In genomic region chr11:46333129-46333947, GRCh38 we compare ENCODE assay signal across 8 cellular contexts. TPM values are rescaled to one million over a fixed set of nuclear protein-coding genes. Genes with fewer than 3 reads are reported as not detected.
DNase-seq lines count a peak whose midpoint lies in the region; ATAC-seq, FAIRE-seq and TF ChIP-seq lines count a peak whose summit lies in the region.

No MANE protein-coding gene starts in this region.

- peak overlapping the region; percentile 47 for H2AFZ ChIP-seq in astrocyte (ENCODE audit: low read depth, low read length)

- peaks cover 45% of the 10 kb centered on the region for H3K27me3 ChIP-seq in astrocyte (ENCODE audit: insufficient read depth, low read length)
- H3K27me3 ChIP-seq in right lobe of liver, result peaks cover 4 to 18% of the 10 kb centered on the region in 2 donors
- H3K27me3 ChIP-seq in uterus, result peaks cover 3 to 14% of the 10 kb centered on the region in 2 donors

- H3K4me3 ChIP-seq in AG04449 (ENCODE audit: low read depth, low read length), result peak overlapping the region; percentile 38
- H3K4me3 ChIP-seq in astrocyte (ENCODE audit: insufficient read depth, low read depth, low read length), result peak overlapping the region; percentile 39
- H3K4me3 ChIP-seq in right lobe of liver, result peak overlapping the region in 2 of 3 donors; percentile 12 to 39
- H3K4me3 ChIP-seq in uterus, result peak overlapping the region in 1 of 2 donors; percentile 22

- H4K20me1 ChIP-seq in astrocyte (ENCODE audit: insufficient read depth, low read length), result no peaks in the 10 kb centered on the region

- ATAC-seq in right lobe of liver (peak; percentile 20 to 49 (median 32)), GM18870 (IDR thresholded peaks at IDR 0.05; ENCODE audit: unreplicated experiment) (no peak)

- intact Hi-C loops in right lobe of liver (cut with DNase I), result no loop called here
- intact Hi-C loops in uterus (cut with DNase I; ENCODE audit: low total_unique reads), result no loop called here

- TF ChIP-seq CTCF in AG04449 (IDR thresholded peaks at IDR 0.05; ENCODE audit: insufficient read depth, low read length, missing control alignments) (no peak), astrocyte (IDR thresholded peaks at IDR 0.05; ENCODE audit: insufficient read depth, low read depth, low read length) (no peak), right lobe of liver (IDR thresholded peaks at IDR 0.05) (no peak), uterus (IDR thresholded peaks at IDR 0.05) (no peak)

- no peak for FAIRE-seq in astrocyte (lab: Jason Lieb, UNC)

- H3K27ac ChIP-seq in astrocyte (ENCODE audit: low read depth, low read length) (no peak overlapping the region), right lobe of liver (no peak overlapping the region), uterus (no peak overlapping the region)

- WGBS in right lobe of liver (ENCODE audit: insufficient coverage, low coverage, low lambda C conversion rate, missing lambda C conversion rate), result 5% methylated on average over 9 of the region's 64 CpGs

- TF ChIP-seq POLR2A in right lobe of liver (IDR thresholded peaks at IDR 0.05) (no peak), uterus (IDR thresholded peaks at IDR 0.05) (no peak)

- H3K27me3 Mint-ChIP-seq in IgD-negative memory B cell (peaks cover 53% of the 10 kb centered on the region), astrocyte (ENCODE audit: low read depth, unreplicated experiment) (peaks cover 25% of the 10 kb centered on the region)

- no peak for DNase-seq in AG04449 (ENCODE audit: low read depth, low spot score)
- no peak for DNase-seq in astrocyte (ENCODE audit: low read depth)
- no peak for DNase-seq in right lobe of liver
- DNase-seq in uterus, result no peak
- no peak for DNase-seq in Ammon's horn (ENCODE audit: low spot score)
- DNase-seq in epidermal melanocyte (ENCODE audit: insufficient read length, low spot score), result no peak

- peaks cover 0 to 5% (median 0%) of the 10 kb centered on the region in 3 donors for H3K9me3 Mint-ChIP-seq in IgD-negative memory B cell
- H3K9me3 Mint-ChIP-seq in astrocyte (ENCODE audit: unreplicated experiment), result peaks cover 2% of the 10 kb centered on the region

- H3K4me2 ChIP-seq in astrocyte (ENCODE audit: low read length), result peak overlapping the region; percentile 78

- H3K9ac ChIP-seq in astrocyte (ENCODE audit: low read length), result no peak overlapping the region

- POLR2A ChIA-PET in AG04449 (lab: Yijun Ruan, JAX), result no interaction called here

- no peaks in the 10 kb centered on the region for H3K36me3 ChIP-seq in astrocyte (ENCODE audit: insufficient read depth, low read length)
- no peaks in the 10 kb centered on the region for H3K36me3 ChIP-seq in right lobe of liver
- H3K36me3 ChIP-seq in uterus, result no peaks in the 10 kb centered on the region

- no peaks in the 10 kb centered on the region for H3K36me3 Mint-ChIP-seq in IgD-negative memory B cell
- no peaks in the 10 kb centered on the region for H3K36me3 Mint-ChIP-seq in astrocyte (ENCODE audit: low read depth, unreplicated experiment)

- H3K79me2 ChIP-seq in astrocyte (ENCODE audit: insufficient read depth, low read length), result no peaks in the 10 kb centered on the region

- no peaks in the 10 kb centered on the region for H3K9me3 ChIP-seq in astrocyte (ENCODE audit: insufficient read depth, low read depth, low read length)
- H3K9me3 ChIP-seq in right lobe of liver, result no peaks in the 10 kb centered on the region
- H3K9me3 ChIP-seq in uterus, result no peaks in the 10 kb centered on the region

- CTCF ChIA-PET in AG04449 (lab: Yijun Ruan, JAX), result interaction anchor here (0.8 to 6.8 kb wide), 8 partner anchors 9 to 207 kb away, joined by 3 to 45 read pairs (median 4); partner anchors contain the start of gene DGKZ

- peak overlapping the region; percentile 49 to 89 (median 78) for H3K4me3 Mint-ChIP-seq in IgD-negative memory B cell
- H3K4me3 Mint-ChIP-seq in astrocyte (ENCODE audit: unreplicated experiment), result peak overlapping the region; percentile 54

- H3K4me1 ChIP-seq in astrocyte (ENCODE audit: insufficient read depth, low read length) (peaks cover 7% of the 10 kb centered on the region), right lobe of liver (peaks cover 0 to 6% (median 0%) of the 10 kb centered on the region in 4 donors), uterus (peaks cover 0 to 19% of the 10 kb centered on the region in 2 donors)

- H3K27ac Mint-ChIP-seq in IgD-negative memory B cell, result no peak overlapping the region
- no peak overlapping the region for H3K27ac Mint-ChIP-seq in astrocyte (ENCODE audit: unreplicated experiment)

- H3K4me1 Mint-ChIP-seq in IgD-negative memory B cell (peaks cover 0 to 2% (median 0%) of the 10 kb centered on the region in 3 donors), astrocyte (ENCODE audit: low read depth, unreplicated experiment) (peaks cover 26% of the 10 kb centered on the region)

RNA-seq across cellular contexts. Expression of gene DGKZ, which starts 13.9 kb away (rescaled TPM):
- polyA plus RNA-seq in IgD-negative memory B cell, result 9.0 TPM
- 53.8 and 59.3 TPM in 2 replicates for total RNA-seq in astrocyte
- 10 to 100 TPM; 10.7 to 57.9 (median 16.0) TPM for total RNA-seq in right lobe of liver
- 10 to 100 TPM; 13.5 to 55.3 (median 42.8) TPM for total RNA-seq in uterus

RNA-seq across cellular contexts. Expression of gene MDK, which starts 48.1 kb away (rescaled TPM):
- polyA plus RNA-seq in IgD-negative memory B cell, result 0.60 TPM
- total RNA-seq in astrocyte (277 and 325 TPM in 2 replicates), right lobe of liver (1 to 10 TPM in 5 of 6 experiments, under 1 TPM in 1; 0.35 to 6.4 (median 4.2) TPM), uterus (100 to 1,000 TPM in 2 of 4 donors, 10 to 100 TPM in 2; 61.7 to 305 (median 103) TPM)

RNA-seq across cellular contexts. Expression of gene CREB3L1, which starts 55.9 kb away (rescaled TPM):
- not detected for polyA plus RNA-seq in IgD-negative memory B cell
- 324 and 399 TPM in 2 replicates for total RNA-seq in astrocyte
- total RNA-seq in right lobe of liver, result under 1 TPM; 0.07 to 0.37 (median 0.24) TPM
- 10 to 100 TPM in 2 of 4 donors, 1 to 10 TPM in 1, not detected in 1; 2.0 to 20.8 (median 14.8) TPM for total RNA-seq in uterus

RNA-seq across cellular contexts. Expression of gene CHRM4, which starts 58.2 kb away (rescaled TPM):
- polyA plus RNA-seq in IgD-negative memory B cell, result 0.29 TPM
- total RNA-seq in astrocyte (0.27 and 0.43 TPM in 2 replicates), right lobe of liver (not detected), uterus (under 1 TPM in 2 of 4 donors, not detected in 2; 0.14 to 0.67 TPM)

Comparison
In these comparisons a context has a peak if more than half of its experiments do, and no peak if none do; other contexts are left out.
1. RNA of gene MDK, which starts 48.1 kb away (total RNA-seq): 277 to 325 TPM in astrocyte and 61.7 to 305 TPM in uterus; 0.35 to 6.4 TPM in right lobe of liver; every median in the first group is over 4 times any median in the second.
2. RNA of gene CREB3L1, which starts 55.9 kb away (total RNA-seq): 324 to 399 TPM in astrocyte; 2.0 to 20.8 TPM in uterus and 0.07 to 0.37 TPM in right lobe of liver; every median in the first group is over 10 times any median in the second.